In the genomic region with DNA sequence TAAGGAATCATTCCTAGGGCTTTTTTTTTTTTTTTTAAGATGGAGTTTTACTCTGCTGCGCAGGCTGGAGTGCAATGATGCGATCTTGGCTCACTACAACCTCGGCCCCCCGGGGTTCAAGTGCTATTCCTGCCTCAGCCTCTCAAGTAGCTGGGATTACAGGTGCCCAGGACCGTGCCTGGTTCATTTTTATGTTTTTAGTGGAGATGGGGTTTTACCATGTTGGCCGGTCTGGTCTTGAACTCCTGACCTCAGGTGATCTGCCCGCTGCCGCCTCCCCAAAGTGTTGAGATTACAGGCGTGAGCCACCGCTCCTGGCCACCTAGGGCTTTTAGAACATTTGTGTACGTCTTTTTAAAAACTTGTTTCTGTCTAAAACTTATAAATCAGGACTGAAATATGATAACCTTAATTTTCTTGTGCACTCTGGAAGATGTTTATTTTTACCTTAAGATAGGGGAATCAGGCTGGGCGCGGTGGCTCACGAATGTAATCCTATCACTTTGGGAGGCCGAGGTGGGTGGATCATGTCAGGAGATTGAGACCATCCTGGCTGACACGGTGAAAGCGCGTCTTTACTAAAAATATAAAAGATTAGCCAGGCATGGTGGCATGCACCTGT, we compare ENCODE assay signal across 29 cellular contexts.
"Had no signal": no experiment of that assay in that cellular context is flagged by ENCODE, and none has a peak within 500 bp of the region (broad histone marks: within the 10 kb centered on the region; RNA-seq: fewer than 3 reads in every experiment).

No MANE protein-coding gene starts in this region.

- H3K27me3 ChIP-seq: brain microvascular endothelial cell, esophagus squamous epithelium, gastroesophageal sphincter had no signal

- DNase-seq: activated B cell treated with CpG ODN at 0.5 μM for 24 hours; activated CD4-positive, alpha-beta T cell treated with anti-CD3 and anti-CD28 coated beads for 48 hours; activated CD4-positive, alpha-beta T cell treated with anti-CD3 and anti-CD28 coated beads, Interleukin-2, amount 50 U/mL, for 1 hour; activated CD4-positive, alpha-beta T cell treated with anti-CD3 and anti-CD28 coated beads, Interleukin-2, amount 50 U/mL, for 48 hours; activated CD8-positive, alpha-beta memory T cell treated with anti-CD3 and anti-CD28 coated beads for 24 hours; activated CD8-positive, alpha-beta T cell treated with anti-CD3 and anti-CD28 coated beads for 36 hours; activated effector memory CD4-positive, alpha-beta T cell treated with Interleukin-2 at 50 U/mL for 16 hours; activated gamma-delta T cell treated with Interleukin-2 at 50 U/mL for 16 hours; activated naive CD4-positive, alpha-beta T cell treated with anti-CD3 and anti-CD28 coated beads, Interleukin-2, amount 50 U/mL, for 16 hours; activated naive CD4-positive, alpha-beta T cell treated with Interleukin-2 at 50 U/mL for 16 hours; activated T-cell treated with anti-CD3 and anti-CD28 coated beads, Interleukin-2, amount 50 U/mL, for 4 hours; amniotic stem cell; anterior cingulate cortex; brain microvascular endothelial cell; cortex of kidney; dermis blood vessel endothelial cell; effector CD4-positive, alpha-beta T cell; esophagus squamous epithelium; foreskin melanocyte; T1000; WERI-Rb-1 had no signal

- H3K27ac ChIP-seq: brain microvascular endothelial cell, epithelial cell of prostate, esophagus squamous epithelium, gastroesophageal sphincter, WERI-Rb-1 had no signal

- H3K9me3 Mint-ChIP-seq: activated B cell treated with CpG ODN at 0.5 μM for 24 hours; activated T-cell treated with anti-CD3 and anti-CD28 coated beads, Interleukin-2, amount 50 U/mL, for 4 hours; activated T-helper 17 cell treated with anti-CD3 and anti-CD28 coated beads, Interleukin-2, amount 50 U/mL, for 72 hours; central memory CD8-positive, alpha-beta T cell; T-helper 1 cell treated with Interleukin-12 subunit alpha and Interleukin-12 subunit beta and Interleukin-4 antibody, amounts not matched to agents 30 μg/mL and 1 μg/mL, for 36 hours; T-helper 2 cell treated with Interferon-gamma antibody and Interleukin-4, amounts not matched to agents 5 μg/mL and 100 μg/mL, for 36 hours had no signal

- H3K4me3 ChIP-seq: esophagus squamous epithelium, gastroesophageal sphincter had no signal

- H3K27me3 Mint-ChIP-seq: activated B cell treated with CpG ODN at 0.5 μM for 24 hours; activated CD8-positive, alpha-beta T cell treated with anti-CD3 and anti-CD28 coated beads for 36 hours; activated naive CD8-positive, alpha-beta T cell; activated T-helper 17 cell treated with anti-CD3 and anti-CD28 coated beads, Interleukin-2, amount 50 U/mL, for 72 hours; central memory CD8-positive, alpha-beta T cell had no signal

- H3K9me3 ChIP-seq: esophagus squamous epithelium, gastroesophageal sphincter had no signal

- H3K36me3 ChIP-seq: brain microvascular endothelial cell, esophagus squamous epithelium, gastroesophageal sphincter, WERI-Rb-1 had no signal

- ATAC-seq: activated CD4-positive, CD25-positive, alpha-beta regulatory T cell treated with anti-CD3 and anti-CD28 coated beads, Interleukin-2, amount 50 U/mL, for 24 hours; activated CD8-positive, alpha-beta T cell treated with anti-CD3 and anti-CD28 coated beads for 36 hours; activated T-cell treated with anti-CD3 and anti-CD28 coated beads, Interleukin-2, amount 50 U/mL, for 4 hours; activated T-helper 17 cell treated with anti-CD3 and anti-CD28 coated beads, Interleukin-2, amount 50 U/mL, for 72 hours; gastroesophageal sphincter had no signal

- H3K36me3 Mint-ChIP-seq: activated naive CD8-positive, alpha-beta T cell had no signal

- H3K27ac Mint-ChIP-seq: activated B cell treated with CpG ODN at 0.5 μM for 24 hours; activated CD8-positive, alpha-beta T cell treated with anti-CD3 and anti-CD28 coated beads for 36 hours; activated T-helper 17 cell treated with anti-CD3 and anti-CD28 coated beads, Interleukin-2, amount 50 U/mL, for 72 hours; T-helper 1 cell treated with Interleukin-12 subunit alpha and Interleukin-12 subunit beta and Interleukin-4 antibody, amounts not matched to agents 30 μg/mL and 1 μg/mL, for 36 hours; T-helper 2 cell treated with Interferon-gamma antibody and Interleukin-4, amounts not matched to agents 5 μg/mL and 100 μg/mL, for 36 hours had no signal

- H3K4me3 Mint-ChIP-seq: activated B cell treated with CpG ODN at 0.5 μM for 24 hours; activated CD8-positive, alpha-beta T cell treated with anti-CD3 and anti-CD28 coated beads for 36 hours; activated T-cell treated with anti-CD3 and anti-CD28 coated beads, Interleukin-2, amount 50 U/mL, for 4 hours; activated T-helper 17 cell treated with anti-CD3 and anti-CD28 coated beads, Interleukin-2, amount 50 U/mL, for 72 hours; central memory CD8-positive, alpha-beta T cell; T-helper 1 cell treated with Interleukin-12 subunit alpha and Interleukin-12 subunit beta and Interleukin-4 antibody, amounts not matched to agents 30 μg/mL and 1 μg/mL, for 36 hours; T-helper 2 cell treated with Interferon-gamma antibody and Interleukin-4, amounts not matched to agents 5 μg/mL and 100 μg/mL, for 36 hours had no signal
